In the genomic region with DNA sequence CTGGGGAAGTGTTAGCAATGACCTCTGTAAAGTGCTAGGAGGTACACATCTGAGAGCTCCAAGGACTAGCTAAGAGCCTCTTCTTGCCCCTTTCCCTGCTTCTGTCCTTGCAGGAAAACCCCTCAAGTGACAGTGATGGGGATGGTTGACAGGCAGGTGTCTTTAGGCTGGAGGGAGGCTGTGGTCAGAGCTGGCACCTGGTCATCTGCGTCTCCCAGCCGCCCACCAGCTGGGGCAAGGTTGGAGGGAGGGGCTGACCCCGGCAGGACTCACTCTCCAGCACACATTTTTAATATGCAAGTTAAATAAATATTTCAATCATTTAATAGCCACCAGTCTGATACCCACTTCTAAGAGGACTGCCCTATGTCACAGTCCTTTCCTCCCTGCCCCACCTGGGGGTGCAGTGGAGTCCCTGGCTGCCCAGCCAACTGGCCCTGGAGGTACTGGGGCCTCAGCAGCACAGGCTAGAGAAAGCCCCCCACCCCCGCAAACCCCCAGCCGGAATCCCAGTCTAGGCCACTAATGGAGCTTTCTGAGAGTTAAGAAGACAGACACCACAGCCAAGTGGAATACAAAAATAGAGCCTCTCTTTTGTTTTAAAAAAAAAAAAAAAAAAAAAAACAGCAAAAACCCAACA, we compare ENCODE assay signal across 2 cellular contexts.
TF ChIP-seq lines count a peak whose summit lies in the region.

No MANE protein-coding gene starts in this region.

TF ChIP-seq in GM23338, 12 proteins besides CTCF, POLR2A, EP300 and RAD21 (continued from another document):
- no peak for TF ChIP-seq REST (IDR thresholded peaks at IDR 0.05; ENCODE audit: unreplicated experiment)
- no peak for TF ChIP-seq JUNB (IDR thresholded peaks at IDR 0.05; ENCODE audit: unreplicated experiment)

TF ChIP-seq in WTC11, 78 proteins besides CTCF, POLR2A, EP300 and RAD21 (continued from another document):
- TF ChIP-seq ZBTB43 (CRISPR knock-in tag; IDR thresholded peaks at IDR 0.05) (no peak), GRHL2 (CRISPR knock-in tag; IDR thresholded peaks at IDR 0.05; ENCODE audit: insufficient replicate concordance, severe bottlenecking) (no peak), ZMAT4 (CRISPR knock-in tag; IDR thresholded peaks at IDR 0.05) (no peak), ETV6 (CRISPR knock-in tag; IDR thresholded peaks at IDR 0.05) (no peak), NR1H2 (CRISPR knock-in tag; IDR thresholded peaks at IDR 0.05) (no peak), FOXJ3 (CRISPR knock-in tag; IDR thresholded peaks at IDR 0.05; ENCODE audit: borderline replicate concordance) (no peak)
- TF ChIP-seq, protein P1, sequence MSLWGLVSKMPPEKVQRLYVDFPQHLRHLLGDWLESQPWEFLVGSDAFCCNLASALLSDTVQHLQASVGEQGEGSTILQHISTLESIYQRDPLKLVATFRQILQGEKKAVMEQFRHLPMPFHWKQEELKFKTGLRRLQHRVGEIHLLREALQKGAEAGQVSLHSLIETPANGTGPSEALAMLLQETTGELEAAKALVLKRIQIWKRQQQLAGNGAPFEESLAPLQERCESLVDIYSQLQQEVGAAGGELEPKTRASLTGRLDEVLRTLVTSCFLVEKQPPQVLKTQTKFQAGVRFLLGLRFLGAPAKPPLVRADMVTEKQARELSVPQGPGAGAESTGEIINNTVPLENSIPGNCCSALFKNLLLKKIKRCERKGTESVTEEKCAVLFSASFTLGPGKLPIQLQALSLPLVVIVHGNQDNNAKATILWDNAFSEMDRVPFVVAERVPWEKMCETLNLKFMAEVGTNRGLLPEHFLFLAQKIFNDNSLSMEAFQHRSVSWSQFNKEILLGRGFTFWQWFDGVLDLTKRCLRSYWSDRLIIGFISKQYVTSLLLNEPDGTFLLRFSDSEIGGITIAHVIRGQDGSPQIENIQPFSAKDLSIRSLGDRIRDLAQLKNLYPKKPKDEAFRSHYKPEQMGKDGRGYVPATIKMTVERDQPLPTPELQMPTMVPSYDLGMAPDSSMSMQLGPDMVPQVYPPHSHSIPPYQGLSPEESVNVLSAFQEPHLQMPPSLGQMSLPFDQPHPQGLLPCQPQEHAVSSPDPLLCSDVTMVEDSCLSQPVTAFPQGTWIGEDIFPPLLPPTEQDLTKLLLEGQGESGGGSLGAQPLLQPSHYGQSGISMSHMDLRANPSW (CRISPR knock-in tag; conservative IDR thresholded peaks at IDR 0.05; ENCODE audit: low read depth) = no peak
